ENCODE assay signal across 8 cellular contexts in genomic region chr13:99605417-99606321, GRCh38. TPM values are rescaled to one million over a fixed set of nuclear protein-coding genes. Genes with fewer than 3 reads are reported as not detected.
DNase-seq lines count a peak whose midpoint lies in the region; ATAC-seq lines count a peak whose summit lies in the region.

No MANE protein-coding gene starts in this region.

- H3K4me3 Mint-ChIP-seq in activated naive CD8-positive, alpha-beta T cell = peak overlapping the region; percentile 90

- H3K27ac Mint-ChIP-seq in activated naive CD8-positive, alpha-beta T cell = peak overlapping the region; percentile 75

- no peaks in the 10 kb centered on the region for H3K36me3 Mint-ChIP-seq in activated naive CD8-positive, alpha-beta T cell

- H3K4me1 Mint-ChIP-seq in activated naive CD8-positive, alpha-beta T cell (ENCODE audit: low read depth) = peaks cover 49% of the 10 kb centered on the region

- no peaks in the 10 kb centered on the region for H3K27me3 Mint-ChIP-seq in activated naive CD8-positive, alpha-beta T cell

- peak; percentile 70 for ATAC-seq in GM21381 (IDR thresholded peaks at IDR 0.05; ENCODE audit: unreplicated experiment)

- H3K9me3 Mint-ChIP-seq in activated naive CD8-positive, alpha-beta T cell (ENCODE audit: low read depth) = no peaks in the 10 kb centered on the region

- DNase-seq in DMS153 treated with DMSO at 0.1 percent for 48 hours (lab: John Stamatoyannopoulos, UW; ENCODE audit: unreplicated experiment) (peak; percentile 55), HPDE6-E6E7 (ENCODE audit: extremely low spot score) (peak; percentile 60), SHP77 treated with DMSO at 0.1 percent for 48 hours (lab: John Stamatoyannopoulos, UW) (peak; percentile 75), hepatic stellate cell (ENCODE audit: low spot score) (peak; percentile 39), renal cortical epithelial cell (ENCODE audit: low read depth) (peak; percentile 77), NCI-H446 treated with DMSO at 0.1 percent for 48 hours (lab: John Stamatoyannopoulos, UW) (no peak)

RNA-seq across cellular contexts. Expression of gene CLYBL, which starts 0.8 kb away (rescaled TPM):
- 2.8 and 11.0 TPM in 2 replicates for total RNA-seq in renal cortical epithelial cell
